18 cellular contexts compared by ENCODE assay signal in genomic region chrX:139640259-139640658, GRCh38.
DNase-seq lines count a peak whose midpoint lies in the region; ATAC-seq, FAIRE-seq and TF ChIP-seq lines count a peak whose summit lies in the region.
"Had no signal": no experiment of that assay in that cellular context is flagged by ENCODE, and none has a peak within 500 bp of the region (broad histone marks: within the 10 kb centered on the region; RNA-seq: fewer than 3 reads in every experiment).

No MANE protein-coding gene starts in this region.

- TF ChIP-seq CTCF in RWPE2 (IDR thresholded peaks at IDR 0.05; ENCODE audit: poor library complexity, severe bottlenecking) (no peak), keratinocyte (optimal IDR thresholded peaks at IDR 0.05 in 1 of 3, IDR thresholded peaks at IDR 0.05 in 1 of 3, conservative IDR thresholded peaks at IDR 0.05 in 1 of 3; ENCODE audit: extremely low read depth in 1 of 3, insufficient read depth in 2 of 3, low read length in 3 of 3) (no peak)

- dilution Hi-C loops in keratinocyte (cut with MboI; ENCODE audit: extremely low pct_ligation_motif_present, low sequenced_read_pairs): no loop called here

- no peak overlapping the region for H2AFZ ChIP-seq in keratinocyte (ENCODE audit: control insufficient read depth, low read length)

- H3K9ac ChIP-seq in keratinocyte (ENCODE audit: control insufficient read depth, extremely low read depth, insufficient read depth, low read length): no peak overlapping the region

- FAIRE-seq in keratinocyte (lab: Jason Lieb, UNC): no peak
- FAIRE-seq: A204.1, GM12892, GM19239 had no signal

- H3K4me1 ChIP-seq in RWPE2 (ENCODE audit: insufficient read depth, poor library complexity, severe bottlenecking) (no peaks in the 10 kb centered on the region), keratinocyte (ENCODE audit: control insufficient read depth, extremely low read depth, insufficient read depth, low read length) (peaks cover 7% of the 10 kb centered on the region)

- DNase-seq in G401 (ENCODE audit: low spot score) (peak; percentile 16), RWPE2 (ENCODE audit: low spot score) (no peak), cerebellar cortex (ENCODE audit: low spot score) (peak; percentile 7), keratinocyte (ENCODE audit: low read depth, low spot score) (no peak), NCI-H187 treated with DMSO at 0.1 percent for 48 hours (lab: John Stamatoyannopoulos, UW) (no peak), NCI-H2171 treated with DMSO at 0.1 percent for 48 hours (lab: John Stamatoyannopoulos, UW) (no peak), NCI-H1436 (lab: John Stamatoyannopoulos, UW) (no peak)
- DNase-seq: C1 segment of cervical spinal cord; CD4-positive, alpha-beta T cell; DMS79; GDM1; HCEC 1CT; HFFc6; IMR-90 had no signal

- no peaks in the 10 kb centered on the region for H3K27me3 ChIP-seq in RWPE2 (ENCODE audit: insufficient read depth, poor library complexity, severe bottlenecking)
- H3K27me3 ChIP-seq in keratinocyte (ENCODE audit: control insufficient read depth, extremely low read depth, insufficient read depth, low read length): no peaks in the 10 kb centered on the region

- H3K27ac ChIP-seq in RWPE2 (ENCODE audit: poor library complexity, severe bottlenecking) (no peak overlapping the region), keratinocyte (ENCODE audit: control insufficient read depth, insufficient read depth, low read length) (no peak overlapping the region)
- H3K27ac ChIP-seq: HL-60 had no signal

- peak overlapping the region; percentile 58 for H3K4me2 ChIP-seq in keratinocyte (ENCODE audit: control insufficient read depth, extremely low read depth, insufficient read depth, low read depth, low read length)

- H3K9me3 ChIP-seq in RWPE2 (ENCODE audit: severe bottlenecking) (no peaks in the 10 kb centered on the region), keratinocyte (ENCODE audit: control insufficient read depth, low read depth, low read length) (no peaks in the 10 kb centered on the region)

- no peaks in the 10 kb centered on the region for H3K9me1 ChIP-seq in keratinocyte (ENCODE audit: control insufficient read depth, extremely low read depth, insufficient read depth, low read length)

- peak; percentile 35; the same call in 2 of the 3 replicates for ATAC-seq in RWPE2 (ENCODE audit: low read depth)

- H3K4me3 ChIP-seq in RWPE2 (ENCODE audit: severe bottlenecking) (no peak overlapping the region), keratinocyte (ENCODE audit: control insufficient read depth in 2 of 3, extremely low read depth in 1 of 3, insufficient read depth in 2 of 3, low read depth in 1 of 3, low read length in 3 of 3) (no peak overlapping the region)

- no peaks in the 10 kb centered on the region for H4K20me1 ChIP-seq in keratinocyte (ENCODE audit: control insufficient read depth, extremely low read depth, insufficient read depth, low read length)

- no peaks in the 10 kb centered on the region for H3K79me2 ChIP-seq in keratinocyte (ENCODE audit: control insufficient read depth, insufficient read depth, low read length)

- in situ Hi-C loops in G401 (cut with HindIII; ENCODE audit: low sequenced_read_pairs): no loop called here

- H3K36me3 ChIP-seq in RWPE2 (ENCODE audit: low read depth): no peaks in the 10 kb centered on the region
- H3K36me3 ChIP-seq in keratinocyte (ENCODE audit: control insufficient read depth in 2 of 2, extremely low read depth in 1 of 2, insufficient read depth in 2 of 2, low read length in 2 of 2): no peaks in the 10 kb centered on the region

Comparison
In these comparisons a context has a peak if more than half of its experiments do, and no peak if none do; other contexts are left out.
1. DNase-seq: peak in G401 (single experiment) and cerebellar cortex (single experiment); none in RWPE2 (single experiment), keratinocyte (single experiment), NCI-H187 treated with DMSO at 0.1 percent for 48 hours (single experiment), NCI-H2171 treated with DMSO at 0.1 percent for 48 hours (single experiment) and NCI-H1436 (single experiment).